ENCODE assay signal across 1 cellular context in the genomic region with DNA sequence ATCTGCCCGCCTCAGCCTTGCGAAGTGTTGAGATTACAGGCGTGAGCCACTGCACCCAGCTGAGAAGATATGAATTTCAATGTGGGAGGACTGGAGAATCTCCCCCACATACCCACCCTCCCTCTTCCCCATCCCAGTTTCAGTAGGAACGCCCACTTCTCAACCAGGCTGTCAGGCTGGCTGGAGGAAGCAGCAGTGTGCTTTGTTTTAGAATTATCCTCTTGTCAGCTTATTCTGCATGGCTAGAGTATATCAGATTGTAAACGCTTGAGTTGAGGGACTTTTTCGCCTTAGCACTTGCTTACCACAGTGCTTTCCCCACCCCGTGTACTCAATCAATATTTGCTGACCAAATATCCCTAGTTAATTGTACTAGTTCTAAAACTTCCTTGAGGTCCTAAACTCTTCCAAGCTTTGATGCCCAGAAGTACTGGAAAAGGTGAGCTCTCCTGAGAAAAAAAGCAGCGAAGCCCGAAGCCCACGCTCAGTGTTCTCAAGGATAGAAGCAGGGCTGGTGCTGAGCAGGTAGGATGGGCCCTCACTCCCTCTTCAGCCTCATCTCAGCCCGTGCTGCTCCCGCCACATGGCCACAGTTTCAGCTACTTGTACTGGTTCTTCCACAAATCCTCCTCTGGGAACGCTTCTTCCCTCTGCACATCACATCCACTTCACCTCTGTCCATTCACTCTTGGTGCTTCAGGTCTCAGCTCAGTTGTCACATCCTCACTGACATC.
TF ChIP-seq lines count a peak whose summit lies in the region.

No MANE protein-coding gene starts in this region.

TF ChIP-seq in IMR-90, 13 proteins besides CTCF, POLR2A, EP300 and RAD21:
- TF ChIP-seq CEBPB (IDR thresholded peaks at IDR 0.05; ENCODE audit: low read depth, low read length) (no peak), CHD1 (IDR thresholded peaks at IDR 0.05; ENCODE audit: low read depth, low read length) (no peak), MXI1 (IDR thresholded peaks at IDR 0.05; ENCODE audit: borderline replicate concordance, low read depth, low read length) (no peak), RFX5 (IDR thresholded peaks at IDR 0.05; ENCODE audit: low read depth, low read length) (no peak), SMC3 (IDR thresholded peaks at IDR 0.05; ENCODE audit: low read depth, low read length) (no peak), NFE2L2 (IDR thresholded peaks at IDR 0.05; ENCODE audit: low read depth, low read length) (no peak), FOS (IDR thresholded peaks at IDR 0.05; ENCODE audit: low read depth, low read length) (no peak), MAZ (IDR thresholded peaks at IDR 0.05; ENCODE audit: borderline replicate concordance, low read depth, low read length) (no peak), BHLHE40 (IDR thresholded peaks at IDR 0.05; ENCODE audit: low read depth, low read length) (no peak), RCOR1 (IDR thresholded peaks at IDR 0.05; ENCODE audit: insufficient replicate concordance, low read length) (no peak), ELK1 (IDR thresholded peaks at IDR 0.05; ENCODE audit: borderline replicate concordance, low read depth, low read length) (no peak), MAFK (IDR thresholded peaks at IDR 0.05; ENCODE audit: low read depth, low read length) (no peak)
- TF ChIP-seq, protein P1, sequence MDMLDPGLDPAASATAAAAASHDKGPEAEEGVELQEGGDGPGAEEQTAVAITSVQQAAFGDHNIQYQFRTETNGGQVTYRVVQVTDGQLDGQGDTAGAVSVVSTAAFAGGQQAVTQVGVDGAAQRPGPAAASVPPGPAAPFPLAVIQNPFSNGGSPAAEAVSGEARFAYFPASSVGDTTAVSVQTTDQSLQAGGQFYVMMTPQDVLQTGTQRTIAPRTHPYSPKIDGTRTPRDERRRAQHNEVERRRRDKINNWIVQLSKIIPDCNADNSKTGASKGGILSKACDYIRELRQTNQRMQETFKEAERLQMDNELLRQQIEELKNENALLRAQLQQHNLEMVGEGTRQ (IDR thresholded peaks at IDR 0.05; ENCODE audit: low read depth, low read length), result no peak
TF ChIP-seq in IMR-90: peak in this region for 0.
